ENCODE assay signal across 10 cellular contexts in the genomic region with DNA sequence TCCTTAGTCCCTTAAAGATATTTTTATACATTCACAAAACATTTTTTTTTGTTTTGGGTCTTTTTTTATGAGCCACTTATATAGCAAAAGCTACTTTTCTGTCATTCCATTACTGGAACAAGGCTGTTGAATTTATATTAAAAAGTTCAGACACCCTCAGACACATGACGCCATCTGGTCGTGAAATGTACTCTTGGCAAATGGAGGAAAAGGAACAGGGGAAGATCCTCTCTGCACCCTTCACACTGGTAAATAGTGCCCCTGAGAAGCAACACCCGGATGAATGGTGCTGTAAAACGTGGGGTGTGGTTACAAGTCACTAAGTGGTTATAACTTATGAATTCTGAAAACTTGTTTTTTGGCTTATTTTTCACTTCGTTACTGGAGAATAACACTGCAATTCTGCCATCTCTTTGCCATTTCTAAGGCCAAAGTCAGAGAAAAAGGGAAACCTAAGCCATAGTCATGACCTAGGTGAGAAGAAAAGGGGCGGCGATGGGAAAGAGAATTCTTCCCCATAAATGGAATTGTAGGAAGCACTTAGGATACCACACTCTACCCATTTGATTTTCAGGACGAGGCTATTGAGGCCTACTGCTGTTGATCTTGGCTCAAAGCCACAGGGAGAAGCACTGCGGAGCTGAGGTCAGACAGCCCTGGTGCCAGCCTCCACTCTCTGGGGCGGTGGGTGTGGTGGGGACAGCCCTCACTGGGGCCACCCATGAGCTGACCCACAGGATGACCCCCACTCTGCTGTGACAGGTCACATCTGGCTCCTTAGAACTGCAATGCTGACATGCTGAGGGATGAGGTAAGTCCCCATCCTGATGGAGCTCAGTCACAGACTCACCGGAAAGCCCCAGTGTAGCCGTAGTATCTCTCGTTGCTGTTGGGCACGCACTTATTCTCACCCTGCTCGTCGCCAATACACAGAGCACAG. TPM values are rescaled to one million over a fixed set of nuclear protein-coding genes. Genes with fewer than 3 reads are reported as not detected.
A peak's percentile ranks its signal among the peaks of the same experiment; 100 is the strongest.
DNase-seq lines count a peak whose midpoint lies in the region; ATAC-seq and TF ChIP-seq lines count a peak whose summit lies in the region.
"Had no signal": no experiment of that assay in that cellular context is flagged by ENCODE, and none has a peak within 500 bp of the region (broad histone marks: within the 10 kb centered on the region; RNA-seq: fewer than 3 reads in every experiment).

No MANE protein-coding gene starts in this region.

- DNase-seq in left ventricle myocardium superior (no peak), cardiac septum (ENCODE audit: low spot score) (no peak), SK-N-MC (ENCODE audit: low read depth, low spot score) (peak; percentile 28), fibroblast of the aortic adventitia (ENCODE audit: low read depth) (peak; percentile 64), upper lobe of right lung (no peak), C1 segment of cervical spinal cord (lab: John Stamatoyannopoulos, UW) (no peak), NCI-H345 (lab: John Stamatoyannopoulos, UW) (no peak)

- no peak overlapping the region for H3K9ac ChIP-seq in SK-N-MC (ENCODE audit: insufficient read length)

- H3K9me3 ChIP-seq in SK-N-MC (ENCODE audit: low read depth, low read length) (no peaks in the 10 kb centered on the region), upper lobe of right lung (no peaks in the 10 kb centered on the region)
- H3K9me3 ChIP-seq: adrenal gland had no signal

- intact Hi-C loops in left ventricle myocardium superior (cut with micrococcal nuclease) (no loop called here), cardiac septum (cut with DNase I) (no loop called here), upper lobe of right lung (cut with DNase I) (no loop called here)

- TF ChIP-seq CTCF in fibroblast of the aortic adventitia (IDR thresholded peaks at IDR 0.05; ENCODE audit: insufficient read depth, low read length) (peak; percentile 65), upper lobe of right lung (IDR thresholded peaks at IDR 0.05) (peak; percentile 66)

- ATAC-seq in left ventricle myocardium superior (peak; percentile 36), upper lobe of right lung (peak; percentile 60), HG03571 (IDR thresholded peaks at IDR 0.05; ENCODE audit: unreplicated experiment) (no peak)

- H3K27me3 ChIP-seq in upper lobe of right lung, result no peaks in the 10 kb centered on the region
- H3K27me3 ChIP-seq: adrenal gland had no signal

- H3K4me1 ChIP-seq in upper lobe of right lung, result no peaks in the 10 kb centered on the region
- H3K4me1 ChIP-seq: adrenal gland had no signal

- H3K27ac ChIP-seq in SK-N-MC (no peak overlapping the region), upper lobe of right lung (no peak overlapping the region)
- H3K27ac ChIP-seq: adrenal gland had no signal

- H3K4me3 ChIP-seq in SK-N-MC (no peak overlapping the region), fibroblast of the aortic adventitia (ENCODE audit: low read depth, low read length) (no peak overlapping the region), upper lobe of right lung (no peak overlapping the region)
- H3K4me3 ChIP-seq: adrenal gland had no signal

- H3K36me3 ChIP-seq in SK-N-MC (ENCODE audit: insufficient read depth, low read length) (no peaks in the 10 kb centered on the region), upper lobe of right lung (no peaks in the 10 kb centered on the region)
- H3K36me3 ChIP-seq: adrenal gland had no signal

RNA-seq across cellular contexts. Expression of gene LTF, which starts 21.8 kb away (rescaled TPM):
- 3.7 TPM for total RNA-seq in left ventricle myocardium superior
- total RNA-seq in cardiac septum, result 5.4 TPM
- total RNA-seq in fibroblast of the aortic adventitia (ENCODE audit: low replicate concordance), result not detected in 2 replicates
- total RNA-seq in upper lobe of right lung, result 14.3 TPM

RNA-seq across cellular contexts. Expression of gene CCRL2, which starts 35.8 kb away (rescaled TPM):
- total RNA-seq in left ventricle myocardium superior, result 1.4 TPM
- 1.3 TPM for total RNA-seq in cardiac septum
- total RNA-seq in fibroblast of the aortic adventitia (ENCODE audit: low replicate concordance), result 0.54 TPM in 1 of 2 replicates, not detected in the other
- total RNA-seq in upper lobe of right lung, result 28.5 TPM

RNA-seq across cellular contexts. Expression of gene RTP3, which starts 54.9 kb away (rescaled TPM):
- total RNA-seq in left ventricle myocardium superior (not detected), cardiac septum (not detected), fibroblast of the aortic adventitia (ENCODE audit: low replicate concordance) (not detected in 2 replicates), upper lobe of right lung (not detected)
- total RNA-seq: adrenal gland, myocyte had no signal

Comparison
In these comparisons a context has a peak if more than half of its experiments do, and no peak if none do; other contexts are left out.
1. DNase-seq: peak in SK-N-MC (single experiment) and fibroblast of the aortic adventitia (single experiment); none in left ventricle myocardium superior (single experiment), cardiac septum (single experiment), upper lobe of right lung (single experiment), C1 segment of cervical spinal cord (0 of 14) and NCI-H345 (single experiment).
2. RNA of gene CCRL2, which starts 35.8 kb away (total RNA-seq): 28.5 TPM in upper lobe of right lung (single experiment); 1.4 TPM in left ventricle myocardium superior (single experiment), 1.3 TPM in cardiac septum (single experiment) and 0.54 TPM in fibroblast of the aortic adventitia; every median in the first group is over 10 times any median in the second.